ENCODE assay signal across 16 cellular contexts in genomic region chr6:17673543-17674254, GRCh38. TPM values are rescaled to one million over a fixed set of nuclear protein-coding genes. Genes with fewer than 3 reads are reported as not detected.
A peak's percentile ranks its signal among the peaks of the same experiment; 100 is the strongest.
DNase-seq lines count a peak whose midpoint lies in the region; ATAC-seq and TF ChIP-seq lines count a peak whose summit lies in the region.
"Had no signal": no experiment of that assay in that cellular context is flagged by ENCODE, and none has a peak within 500 bp of the region (broad histone marks: within the 10 kb centered on the region; RNA-seq: fewer than 3 reads in every experiment).

No MANE protein-coding gene starts in this region.

- peaks cover 28% of the 10 kb centered on the region for H3K4me1 Mint-ChIP-seq in activated CD4-positive, alpha-beta T cell treated with anti-CD3 and anti-CD28 coated beads, Interleukin-2, amount 10 ng/mL, durations not matched to agents 7 days and 5 days
- H3K4me1 Mint-ChIP-seq in activated CD8-positive, alpha-beta T cell treated with anti-CD3 and anti-CD28 coated beads for 36 hours (ENCODE audit: low read depth) = peaks cover 34% of the 10 kb centered on the region
- H3K4me1 Mint-ChIP-seq in natural killer cell = peaks cover 26 to 39% of the 10 kb centered on the region in 2 donors

- DNase-seq in activated CD4-positive, alpha-beta T cell treated with anti-CD3 and anti-CD28 coated beads, Interleukin-2, amount 10 ng/mL, durations not matched to agents 7 days and 5 days = no peak
- DNase-seq in activated CD4-positive, alpha-beta T cell treated with anti-CD3 and anti-CD28 coated beads for 48 hours = no peak
- DNase-seq in activated CD8-positive, alpha-beta T cell treated with anti-CD3 and anti-CD28 coated beads for 36 hours = peak; percentile 12
- DNase-seq in natural killer cell = no peak
- DNase-seq in islet precursor cell = no peak
- DNase-seq in DMS53 (lab: John Stamatoyannopoulos, UW) = no peak
- DNase-seq: activated CD4-positive, alpha-beta T cell treated with anti-CD3 and anti-CD28 coated beads for 1 hour; activated gamma-delta T cell; NCI-H1105; NK-92 treated with Interleukin-12 subunit alpha and Interleukin-12 subunit beta, amount 100 ng/mL, for 24 hours; stimulated activated CD4-positive, alpha-beta T cell treated with anti-CD3 and anti-CD28 coated beads, Interleukin-4, amount 100 ng/mL, for 24 hours had no signal

- intact Hi-C loops in activated CD8-positive, alpha-beta T cell treated with anti-CD3 and anti-CD28 coated beads for 36 hours (cut with micrococcal nuclease) = no loop called here
- intact Hi-C loops in natural killer cell (cut with micrococcal nuclease) = no loop called here

- peaks cover 59% of the 10 kb centered on the region for H3K36me3 Mint-ChIP-seq in activated CD4-positive, alpha-beta T cell treated with anti-CD3 and anti-CD28 coated beads, Interleukin-2, amount 10 ng/mL, durations not matched to agents 7 days and 5 days (ENCODE audit: low read depth)
- H3K36me3 Mint-ChIP-seq in activated CD8-positive, alpha-beta T cell treated with anti-CD3 and anti-CD28 coated beads for 36 hours (ENCODE audit: low read depth) = peaks cover 64% of the 10 kb centered on the region
- peaks cover 20% of the 10 kb centered on the region for H3K36me3 Mint-ChIP-seq in natural killer cell

- peak; percentile 32 for TF ChIP-seq CTCF in activated CD8-positive, alpha-beta T cell treated with anti-CD3 and anti-CD28 coated beads for 36 hours (IDR thresholded peaks at IDR 0.05)
- TF ChIP-seq CTCF in natural killer cell (IDR thresholded peaks at IDR 0.05) = no peak

- CTCF ChIA-PET in activated CD4-positive, alpha-beta T cell treated with anti-CD3 and anti-CD28 coated beads, Interleukin-2, amount 10 ng/mL, durations not matched to agents 7 days and 5 days (lab: Charles Lee) = interaction anchor here (1.2 to 1.6 kb wide), 3 partner anchors 9 to 28 kb away, joined by 3 to 4 read pairs (median 4); no protein-coding TSS in a partner anchor
- CTCF ChIA-PET in activated CD8-positive, alpha-beta T cell treated with anti-CD3 and anti-CD28 coated beads for 36 hours (lab: Charles Lee) = interaction anchor here (1.1 to 1.6 kb wide), 2 partner anchors 28 to 131 kb away, joined by 3 to 4 read pairs; no protein-coding TSS in a partner anchor

- no peak overlapping the region for H3K4me3 Mint-ChIP-seq in activated CD4-positive, alpha-beta T cell treated with anti-CD3 and anti-CD28 coated beads, Interleukin-2, amount 10 ng/mL, durations not matched to agents 7 days and 5 days
- H3K4me3 Mint-ChIP-seq in activated CD8-positive, alpha-beta T cell treated with anti-CD3 and anti-CD28 coated beads for 36 hours = no peak overlapping the region
- H3K4me3 Mint-ChIP-seq in natural killer cell = no peak overlapping the region
- H3K4me3 Mint-ChIP-seq: type B pancreatic cell had no signal

- H3K27me3 Mint-ChIP-seq in activated CD4-positive, alpha-beta T cell treated with anti-CD3 and anti-CD28 coated beads, Interleukin-2, amount 10 ng/mL, durations not matched to agents 7 days and 5 days = no peaks in the 10 kb centered on the region
- no peaks in the 10 kb centered on the region for H3K27me3 Mint-ChIP-seq in activated CD8-positive, alpha-beta T cell treated with anti-CD3 and anti-CD28 coated beads for 36 hours
- H3K27me3 Mint-ChIP-seq in natural killer cell (ENCODE audit: low read depth in 2 of 2) = no peaks in the 10 kb centered on the region
- H3K27me3 Mint-ChIP-seq: type B pancreatic cell had no signal

- H3K9me3 Mint-ChIP-seq in activated CD4-positive, alpha-beta T cell treated with anti-CD3 and anti-CD28 coated beads, Interleukin-2, amount 10 ng/mL, durations not matched to agents 7 days and 5 days = no peaks in the 10 kb centered on the region
- H3K9me3 Mint-ChIP-seq in activated CD8-positive, alpha-beta T cell treated with anti-CD3 and anti-CD28 coated beads for 36 hours = no peaks in the 10 kb centered on the region
- no peaks in the 10 kb centered on the region for H3K9me3 Mint-ChIP-seq in natural killer cell
- H3K9me3 Mint-ChIP-seq: type B pancreatic cell had no signal

- peak overlapping the region; percentile 67 for H3K27ac Mint-ChIP-seq in activated CD4-positive, alpha-beta T cell treated with anti-CD3 and anti-CD28 coated beads, Interleukin-2, amount 10 ng/mL, durations not matched to agents 7 days and 5 days
- H3K27ac Mint-ChIP-seq in activated CD8-positive, alpha-beta T cell treated with anti-CD3 and anti-CD28 coated beads for 36 hours = peak overlapping the region; percentile 66
- H3K27ac Mint-ChIP-seq in natural killer cell = peak overlapping the region; percentile 33 to 80
- H3K27ac Mint-ChIP-seq: type B pancreatic cell had no signal

- POLR2A ChIA-PET in activated CD4-positive, alpha-beta T cell treated with anti-CD3 and anti-CD28 coated beads, Interleukin-2, amount 10 ng/mL, durations not matched to agents 7 days and 5 days (lab: Charles Lee) = no interaction called here
- POLR2A ChIA-PET in activated CD8-positive, alpha-beta T cell treated with anti-CD3 and anti-CD28 coated beads for 36 hours (lab: Charles Lee) = interaction anchor here (2.3 kb wide), 1 partner anchor 13 kb away, joined by 7 read pairs; no protein-coding TSS in a partner anchor

- ATAC-seq in GM21717 (IDR thresholded peaks at IDR 0.05; ENCODE audit: unreplicated experiment) = peak; percentile 63
- peak; percentile 75 for ATAC-seq in activated CD8-positive, alpha-beta T cell treated with anti-CD3 and anti-CD28 coated beads for 36 hours
- peak in 2 of 3 donors; percentile 40 to 58 for ATAC-seq in natural killer cell
- no peak for ATAC-seq in GM18909 (IDR thresholded peaks at IDR 0.05; ENCODE audit: poor library complexity, unreplicated experiment)
- ATAC-seq: A549, Right ventricle myocardium inferior had no signal

RNA-seq across cellular contexts. Expression of gene NUP153, which starts 33.0 kb away (rescaled TPM):
- total RNA-seq in activated CD4-positive, alpha-beta T cell treated with anti-CD3 and anti-CD28 coated beads, Interleukin-2, amount 10 ng/mL, durations not matched to agents 7 days and 5 days = 10 to 100 TPM; 74.0 to 91.0 TPM
- 10 to 100 TPM; 76.4 to 78.2 TPM for total RNA-seq in activated CD8-positive, alpha-beta T cell treated with anti-CD3 and anti-CD28 coated beads for 36 hours
- 10 to 100 TPM; 67.5 to 74.9 (median 68.0) TPM for total RNA-seq in natural killer cell
